In genomic region chr5:55534436-55535198, GRCh38 we compare ENCODE assay signal across 8 cellular contexts. TPM values are rescaled to one million over a fixed set of nuclear protein-coding genes. Genes with fewer than 3 reads are reported as not detected.
A peak's percentile ranks its signal among the peaks of the same experiment; 100 is the strongest.
DNase-seq lines count a peak whose midpoint lies in the region; ATAC-seq and TF ChIP-seq lines count a peak whose summit lies in the region.

Gene PLPP1, minus strand, starts transcription at chr5:55534964. Its CDS starts 335 bp downstream, at chr5:55534629.

- no peaks in the 10 kb centered on the region for H3K4me1 ChIP-seq in prostate gland (replicated peaks)

- H3K27ac Mint-ChIP-seq in T-helper 1 cell treated with Interleukin-12 subunit alpha and Interleukin-12 subunit beta and Interleukin-4 antibody, amounts not matched to agents 30 μg/mL and 1 μg/mL, for 36 hours, result peak within 1 kb of the TSS; percentile 89

- H3K4me3 ChIP-seq in GM12865 (ENCODE audit: low read depth, low read length), result peak within 1 kb of the TSS; percentile 97
- H3K4me3 ChIP-seq in prostate gland, result peak within 1 kb of the TSS; percentile 82 to 99

- peak within 1 kb of the TSS; percentile 96 to 99 for H3K27ac ChIP-seq in prostate gland

- TF ChIP-seq POLR2A in prostate gland (IDR thresholded peaks at IDR 0.05), result peak; percentile 92

- H3K36me3 ChIP-seq in prostate gland, result no peaks in the 10 kb centered on the region

- no peaks in the 10 kb centered on the region for H3K9me3 Mint-ChIP-seq in T-helper 1 cell treated with Interleukin-12 subunit alpha and Interleukin-12 subunit beta and Interleukin-4 antibody, amounts not matched to agents 30 μg/mL and 1 μg/mL, for 36 hours

- peak within 1 kb of the TSS; percentile 89 for H3K4me3 Mint-ChIP-seq in T-helper 1 cell treated with Interleukin-12 subunit alpha and Interleukin-12 subunit beta and Interleukin-4 antibody, amounts not matched to agents 30 μg/mL and 1 μg/mL, for 36 hours

- 1% methylated on average over 47 of the region's 91 CpGs for WGBS in prostate gland

- H3K9me3 ChIP-seq in prostate gland, result no peaks in the 10 kb centered on the region

- DNase-seq in GM12865 (ENCODE audit: low read depth), result peak; percentile 82
- peak; percentile 67 for DNase-seq in NCI-H1105 treated with DMSO at 0.1 percent for 48 hours (lab: John Stamatoyannopoulos, UW)
- peak; percentile 65 for DNase-seq in amniotic stem cell (lab: John Stamatoyannopoulos, UW)
- peak; percentile 94 for DNase-seq in left cardiac atrium
- peak; percentile 95 for DNase-seq in prostate gland (ENCODE audit: low spot score)
- DNase-seq in ureter (ENCODE audit: low spot score), result peak; percentile 94

- TF ChIP-seq CTCF in GM12865 (IDR thresholded peaks at IDR 0.05; ENCODE audit: insufficient read depth, low read depth, low read length, missing control alignments) (no peak), prostate gland (IDR thresholded peaks at IDR 0.05) (peak in 2 of 4 experiments; percentile 6 to 8)

- H3K4me1 Mint-ChIP-seq in T-helper 1 cell treated with Interleukin-12 subunit alpha and Interleukin-12 subunit beta and Interleukin-4 antibody, amounts not matched to agents 30 μg/mL and 1 μg/mL, for 36 hours (ENCODE audit: low read depth), result peaks cover 39% of the 10 kb centered on the region

- no peaks in the 10 kb centered on the region for H3K27me3 ChIP-seq in prostate gland (replicated peaks; ENCODE audit: insufficient read depth)

- ATAC-seq in HG02571 (IDR thresholded peaks at IDR 0.05; ENCODE audit: unreplicated experiment) (peak; percentile 89), left cardiac atrium (peak; percentile 95 to 97)

- peaks cover 19% of the 10 kb centered on the region for H3K36me3 Mint-ChIP-seq in T-helper 1 cell treated with Interleukin-12 subunit alpha and Interleukin-12 subunit beta and Interleukin-4 antibody, amounts not matched to agents 30 μg/mL and 1 μg/mL, for 36 hours (ENCODE audit: low read depth)

- intact Hi-C loops in left cardiac atrium (cut with DNase I), result loop anchor here in 1 of 2 donors (5.0 to 10.0 kb wide), 4 partner anchors 68 to 150 kb away; no protein-coding TSS in a partner anchor
- intact Hi-C loops in prostate gland (cut with DNase I), result loop anchor here (2.0 to 10.0 kb wide), 3 partner anchors 68 to 140 kb away; no protein-coding TSS in a partner anchor

- H3K27me3 Mint-ChIP-seq in T-helper 1 cell treated with Interleukin-12 subunit alpha and Interleukin-12 subunit beta and Interleukin-4 antibody, amounts not matched to agents 30 μg/mL and 1 μg/mL, for 36 hours (ENCODE audit: low read depth), result no peaks in the 10 kb centered on the region

RNA-seq across cellular contexts. Expression of gene PLPP1, which starts in this region (rescaled TPM):
- 10 to 100 TPM; 56.8 to 87.8 TPM for total RNA-seq in left cardiac atrium
- total RNA-seq in prostate gland, result 1,000 to 10,000 TPM in 1 of 2 donors, 100 to 1,000 TPM in 1; 823 to 5,059 TPM
- total RNA-seq in ureter, result 180 TPM

Comparison
In these comparisons a context has a peak if more than half of its experiments do, and no peak if none do; other contexts are left out.
1. Peak in every context shown above with its lines: DNase-seq, ATAC-seq, H3K4me3 ChIP-seq and H3K27ac ChIP-seq.